Comparison of ENCODE assay signal across 15 cellular contexts in the genomic region with DNA sequence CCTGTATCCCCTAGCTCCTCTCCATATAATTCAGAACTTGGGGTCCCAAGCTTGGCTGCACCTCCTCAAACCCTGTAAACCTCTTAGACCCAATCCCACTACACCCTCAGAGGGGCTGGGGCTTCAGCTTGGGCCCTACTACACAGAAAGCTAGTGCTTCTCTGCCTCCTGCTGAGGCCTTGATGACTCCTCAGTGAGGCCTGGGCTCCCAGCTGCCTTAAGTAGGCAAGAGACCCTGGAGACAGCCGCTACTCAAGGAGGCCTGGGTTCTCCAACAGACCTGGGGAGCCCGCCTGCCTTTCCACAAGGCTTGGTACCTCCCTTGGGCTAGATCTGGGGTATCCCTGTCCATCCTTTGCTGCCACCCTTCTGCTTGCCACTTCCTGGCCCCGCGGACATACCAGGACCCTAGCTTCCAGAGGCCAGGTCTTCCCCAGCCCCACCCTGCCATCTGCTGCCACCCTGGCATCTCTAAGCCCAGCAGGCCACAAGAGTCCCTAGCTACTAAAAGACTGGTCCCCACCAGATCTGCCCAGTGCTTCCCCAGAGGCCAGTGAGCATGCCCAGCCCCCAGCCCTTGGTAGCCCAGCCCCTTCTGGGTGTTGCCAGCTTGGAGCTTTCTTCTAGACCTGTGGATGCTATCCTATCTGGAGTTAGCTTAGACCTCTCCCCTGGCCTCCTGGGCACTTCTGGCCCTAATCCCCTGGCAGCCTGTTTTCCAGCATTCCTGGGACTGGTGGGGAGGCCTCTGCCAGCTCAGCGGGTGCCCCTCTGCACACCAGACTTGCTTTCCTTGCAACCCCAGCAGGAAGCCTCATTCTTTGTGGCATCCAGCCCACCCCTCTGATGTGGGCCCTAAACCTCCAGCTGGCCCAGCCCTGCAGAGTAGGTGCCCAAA. TPM values are rescaled to one million over a fixed set of nuclear protein-coding genes. Genes with fewer than 3 reads are reported as not detected.
DNase-seq lines count a peak whose midpoint lies in the region; ATAC-seq and TF ChIP-seq lines count a peak whose summit lies in the region.
"Had no signal": no experiment of that assay in that cellular context is flagged by ENCODE, and none has a peak within 500 bp of the region (broad histone marks: within the 10 kb centered on the region; RNA-seq: fewer than 3 reads in every experiment).

No MANE protein-coding gene starts in this region.

- peak overlapping the region; percentile 73 for H3K27ac Mint-ChIP-seq in T-helper 17 cell
- H3K27ac Mint-ChIP-seq in naive thymus-derived CD8-positive, alpha-beta T cell, result peak overlapping the region in 7 of 10 donors; percentile 48 to 85 (median 72)
- H3K27ac Mint-ChIP-seq: dendritic cell treated with granulocyte-macrophage colony-stimulating factor and Interleukin-4, amounts not matched to agents 40 ng/mL and 50 ng/mL, for 4 days; mesothelial cell of epicardium had no signal

- CTCF ChIA-PET in SK-N-SH (lab: Yijun Ruan, JAX) (interaction anchor here (1.2 to 3.8 kb wide), 5 partner anchors 10 to 186 kb away, joined by 3 to 23 read pairs (median 3); partner anchors contain the start of gene C15orf39), HEK293T (lab: Yijun Ruan, JAX) (interaction anchor here (0.6 to 1.2 kb wide), 3 partner anchors 11 to 104 kb away, joined by 3 to 5 read pairs (median 3); no protein-coding TSS in a partner anchor)

- no peak for TF ChIP-seq RAD21 in SK-N-SH (IDR thresholded peaks at IDR 0.05; ENCODE audit: low read length)

- H3K4me2 ChIP-seq in SK-N-SH, result no peak overlapping the region
- H3K4me2 ChIP-seq: KMS-11 had no signal

- ATAC-seq in SK-N-SH treated with all-trans-retinoic acid at 6 μM for 48 hours (peak; percentile 14; the same call in 2 of the 3 replicates), T-helper 17 cell (no peak), HG03378 (IDR thresholded peaks at IDR 0.05; ENCODE audit: unreplicated experiment) (no peak)
- ATAC-seq in naive thymus-derived CD8-positive, alpha-beta T cell, result peak in 1 of 2 donors; percentile 24
- ATAC-seq: psoas muscle had no signal

- no peak for DNase-seq in SK-N-SH
- no peak for DNase-seq in T-helper 17 cell
- DNase-seq in naive thymus-derived CD8-positive, alpha-beta T cell, result no peak
- no peak for DNase-seq in HEK293T (ENCODE audit: extremely low spot score)
- no peak for DNase-seq in vagina (ENCODE audit: extremely low spot score in 2 of 2)
- DNase-seq: activated CD8-positive, alpha-beta memory T cell treated with anti-CD3 and anti-CD28 coated beads for 24 hours; NCI-H2171 treated with DMSO at 0.1 percent for 48 hours; psoas muscle; T-helper 9 cell had no signal

- H3K4me3 ChIP-seq in SK-N-SH (ENCODE audit: low read depth in 2 of 2, low read length in 1 of 2) (no peak overlapping the region), vagina (no peak overlapping the region)
- H3K4me3 ChIP-seq: psoas muscle had no signal

- TF ChIP-seq EP300 in SK-N-SH (IDR thresholded peaks at IDR 0.05; ENCODE audit: borderline replicate concordance in 1 of 2, low read depth in 1 of 2, low read length in 1 of 2), result no peak

- H3K36me3 ChIP-seq in SK-N-SH (replicated peaks in 1 of 2; ENCODE audit: control insufficient read depth in 1 of 2, insufficient read depth in 2 of 2, low read length in 1 of 2), result peaks cover 0 to 18% of the 10 kb centered on the region in 2 experiments
- H3K36me3 ChIP-seq in vagina, result peaks cover 0 to 30% of the 10 kb centered on the region in 2 donors

- H4K20me1 ChIP-seq in SK-N-SH (ENCODE audit: insufficient read depth), result peaks cover 28% of the 10 kb centered on the region

- no peaks in the 10 kb centered on the region; a peak in 1 of 4 replicates for H3K4me1 ChIP-seq in SK-N-SH (ENCODE audit: control insufficient read depth in 1 of 2, insufficient read depth in 2 of 2, low read depth in 1 of 2, low read length in 1 of 2)
- peaks cover 32% of the 10 kb centered on the region for H3K4me1 ChIP-seq in vagina
- H3K4me1 ChIP-seq: psoas muscle had no signal

- TF ChIP-seq CTCF in SK-N-SH (IDR thresholded peaks at IDR 0.05) (no peak), vagina (IDR thresholded peaks at IDR 0.05) (no peak)

- H3F3A ChIP-seq in SK-N-SH (replicated peaks; ENCODE audit: insufficient read depth), result no peaks in the 10 kb centered on the region

- intact Hi-C loops in vagina (cut with DNase I), result no loop called here

- no peak overlapping the region for H3K9ac ChIP-seq in SK-N-SH
- H3K9ac ChIP-seq: KMS-11 had no signal

- no peaks in the 10 kb centered on the region for H3K9me3 ChIP-seq in SK-N-SH
- H3K9me3 ChIP-seq in T-helper 17 cell (ENCODE audit: control insufficient read depth, low read length, poor library complexity, severe bottlenecking), result no peaks in the 10 kb centered on the region
- no peaks in the 10 kb centered on the region for H3K9me3 ChIP-seq in vagina
- H3K9me3 ChIP-seq: psoas muscle had no signal

- no peak overlapping the region for H3K4me3 Mint-ChIP-seq in T-helper 17 cell
- H3K4me3 Mint-ChIP-seq in naive thymus-derived CD8-positive, alpha-beta T cell, result no peak overlapping the region
- H3K4me3 Mint-ChIP-seq: dendritic cell treated with granulocyte-macrophage colony-stimulating factor and Interleukin-4, amounts not matched to agents 40 ng/mL and 50 ng/mL, for 4 days; mesothelial cell of epicardium had no signal

- H3K9me2 ChIP-seq in SK-N-SH, result no peaks in the 10 kb centered on the region

- POLR2A ChIA-PET in SK-N-SH (lab: Yijun Ruan, JAX), result interaction anchor here (0.9 kb wide), 1 partner anchor 192 kb away, joined by 3 read pairs; the partner anchor contains the start of gene PPCDC
- POLR2A ChIA-PET in naive thymus-derived CD8-positive, alpha-beta T cell (lab: Charles Lee), result interaction anchor here (1.0 kb wide), 1 partner anchor 14 kb away, joined by 4 read pairs; the partner anchor contains the start of gene C15orf39
- POLR2A ChIA-PET in HEK293T (lab: Yijun Ruan, JAX), result interaction anchor here (0.9 to 1.2 kb wide), 2 partner anchors 11 to 192 kb away, joined by 3 to 6 read pairs; partner anchors contain the start of gene PPCDC

- peaks cover 17% of the 10 kb centered on the region for H3K4me1 Mint-ChIP-seq in T-helper 17 cell
- H3K4me1 Mint-ChIP-seq in naive thymus-derived CD8-positive, alpha-beta T cell, result peaks cover 8 to 27% (median 25%) of the 10 kb centered on the region in 4 donors

- no peaks in the 10 kb centered on the region for H3K9me3 Mint-ChIP-seq in naive thymus-derived CD8-positive, alpha-beta T cell
- H3K9me3 Mint-ChIP-seq: dendritic cell treated with granulocyte-macrophage colony-stimulating factor and Interleukin-4, amounts not matched to agents 40 ng/mL and 50 ng/mL, for 4 days; mesothelial cell of epicardium had no signal

- H3K27me3 Mint-ChIP-seq in T-helper 17 cell, result no peaks in the 10 kb centered on the region
- H3K27me3 Mint-ChIP-seq in naive thymus-derived CD8-positive, alpha-beta T cell, result no peaks in the 10 kb centered on the region
- H3K27me3 Mint-ChIP-seq: dendritic cell treated with granulocyte-macrophage colony-stimulating factor and Interleukin-4, amounts not matched to agents 40 ng/mL and 50 ng/mL, for 4 days had no signal

- no CpG with 5 or more reads among the region's 5 CpGs for WGBS in SK-N-SH (ENCODE audit: low lambda C conversion rate)

- H3K27me3 ChIP-seq in SK-N-SH (ENCODE audit: insufficient read depth) (no peaks in the 10 kb centered on the region), vagina (no peaks in the 10 kb centered on the region)

- H3K79me2 ChIP-seq in SK-N-SH (ENCODE audit: insufficient read depth), result peaks cover 3% of the 10 kb centered on the region; the same call in 1 of the 2 replicates

- H3K27ac ChIP-seq in SK-N-SH (ENCODE audit: low read depth in 2 of 2, low read length in 1 of 2) (no peak overlapping the region), vagina (no peak overlapping the region)
- H3K27ac ChIP-seq: KMS-11, psoas muscle had no signal

- no peaks in the 10 kb centered on the region for H3K36me3 Mint-ChIP-seq in T-helper 17 cell (ENCODE audit: low read depth)
- peaks cover 0 to 13% (median 2%) of the 10 kb centered on the region in 3 donors for H3K36me3 Mint-ChIP-seq in naive thymus-derived CD8-positive, alpha-beta T cell
- H3K36me3 Mint-ChIP-seq: mesothelial cell of epicardium had no signal

- no peak overlapping the region for H2AFZ ChIP-seq in SK-N-SH (ENCODE audit: low read depth)

- TF ChIP-seq POLR2A in GM19099 (IDR thresholded peaks at IDR 0.05; ENCODE audit: extremely low read depth, insufficient read length, low read depth), result peak; percentile 43
- TF ChIP-seq POLR2A in vagina (IDR thresholded peaks at IDR 0.05), result no peak

TF ChIP-seq in SK-N-SH, 30 proteins besides CTCF, POLR2A, EP300 and RAD21 (continues in another document):
- TF ChIP-seq GABPA (IDR thresholded peaks at IDR 0.05; ENCODE audit: low read depth) (no peak), USF1 (IDR thresholded peaks at IDR 0.05; ENCODE audit: borderline replicate concordance, low read depth) (no peak), RCOR1 (IDR thresholded peaks at IDR 0.05; ENCODE audit: low read length) (no peak)

TF ChIP-seq in HEK293T, 16 proteins besides CTCF, POLR2A, EP300 and RAD21 (continues in another document):
- TF ChIP-seq SP1 (IDR thresholded peaks at IDR 0.05) (no peak), NFRKB (IDR thresholded peaks at IDR 0.05) (no peak), FOXA1 (IDR thresholded peaks at IDR 0.05) (no peak), TARDBP (IDR thresholded peaks at IDR 0.05) (no peak), CTBP1 (IDR thresholded peaks at IDR 0.05; ENCODE audit: borderline replicate concordance) (no peak), FOXM1 (IDR thresholded peaks at IDR 0.05; ENCODE audit: borderline replicate concordance) (no peak)
- TF ChIP-seq, protein P1, sequence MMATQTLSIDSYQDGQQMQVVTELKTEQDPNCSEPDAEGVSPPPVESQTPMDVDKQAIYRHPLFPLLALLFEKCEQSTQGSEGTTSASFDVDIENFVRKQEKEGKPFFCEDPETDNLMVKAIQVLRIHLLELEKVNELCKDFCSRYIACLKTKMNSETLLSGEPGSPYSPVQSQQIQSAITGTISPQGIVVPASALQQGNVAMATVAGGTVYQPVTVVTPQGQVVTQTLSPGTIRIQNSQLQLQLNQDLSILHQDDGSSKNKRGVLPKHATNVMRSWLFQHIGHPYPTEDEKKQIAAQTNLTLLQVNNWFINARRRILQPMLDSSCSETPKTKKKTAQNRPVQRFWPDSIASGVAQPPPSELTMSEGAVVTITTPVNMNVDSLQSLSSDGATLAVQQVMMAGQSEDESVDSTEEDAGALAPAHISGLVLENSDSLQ (IDR thresholded peaks at IDR 0.05), result no peak

RNA-seq across cellular contexts. Expression of gene C15orf39, which starts 13.7 kb away (rescaled TPM):
- polyA plus RNA-seq in SK-N-SH (2012; rRNA removed), result 1.6 and 2.5 TPM in 2 replicates
- polyA plus RNA-seq in SK-N-SH (2012; cell fraction: cytosol; rRNA removed), result 0.91 and 1.3 TPM in 2 replicates
- 2.9 and 3.2 TPM in 2 replicates for polyA plus RNA-seq in SK-N-SH (2012; cell fraction: nucleus; rRNA removed)
- 10 to 100 TPM; 30.7 to 45.6 TPM for total RNA-seq in T-helper 17 cell
- 10 to 100 TPM; 20.7 to 27.6 TPM for total RNA-seq in naive thymus-derived CD8-positive, alpha-beta T cell
- 1 to 10 TPM; 1.0 to 4.5 (median 2.3) TPM for polyA plus RNA-seq in naive thymus-derived CD8-positive, alpha-beta T cell
- 20.9 TPM for total RNA-seq in vagina

RNA-seq across cellular contexts. Expression of gene GOLGA6C, which starts 42.8 kb away (rescaled TPM):
- polyA plus RNA-seq in SK-N-SH (2012; rRNA removed), result not detected in 2 replicates
- polyA plus RNA-seq in SK-N-SH (2012; cell fraction: cytosol; rRNA removed), result not detected in 2 replicates
- polyA plus RNA-seq in SK-N-SH (2012; cell fraction: nucleus; rRNA removed), result not detected in 2 replicates
- not detected for total RNA-seq in T-helper 17 cell
- total RNA-seq in naive thymus-derived CD8-positive, alpha-beta T cell, result not detected
- polyA plus RNA-seq in naive thymus-derived CD8-positive, alpha-beta T cell, result not detected
- not detected for total RNA-seq in vagina
- total RNA-seq: psoas muscle had no signal
